Comparison of ENCODE assay signal across 9 cellular contexts in genomic region chr1:6497215-6497866, GRCh38. TPM values are rescaled to one million over a fixed set of nuclear protein-coding genes. Genes with fewer than 3 reads are reported as not detected.
DNase-seq lines count a peak whose midpoint lies in the region; ATAC-seq and TF ChIP-seq lines count a peak whose summit lies in the region.
"Had no signal": no experiment of that assay in that cellular context is flagged by ENCODE, and none has a peak within 500 bp of the region (broad histone marks: within the 10 kb centered on the region; RNA-seq: fewer than 3 reads in every experiment).

No MANE protein-coding gene starts in this region.

- peaks cover 9% of the 10 kb centered on the region for H3K27me3 ChIP-seq in kidney epithelial cell (ENCODE audit: control insufficient read depth, insufficient read depth, low read length)

- no peak for ATAC-seq in HG02884 (IDR thresholded peaks at IDR 0.05; ENCODE audit: unreplicated experiment)

- DNase-seq in AG04449 (ENCODE audit: low read depth, low spot score) (no peak), HFFc6 (peak; percentile 19), T-helper 22 cell (ENCODE audit: low read depth) (peak; percentile 35), cardiac fibroblast (ENCODE audit: low read depth in 2 of 2) (peak; percentile 40 to 58), kidney epithelial cell (ENCODE audit: low read depth) (no peak), putamen (ENCODE audit: low spot score) (no peak)
- DNase-seq in stimulated activated CD4-positive, alpha-beta T cell treated with anti-CD3 and anti-CD28 coated beads, Interleukin-2, amount 100 ng/mL, for 4 hours (ENCODE audit: low read depth), result peak; percentile 27

- no peak for TF ChIP-seq CTCF in AG04449 (IDR thresholded peaks at IDR 0.05; ENCODE audit: insufficient read depth, low read length, missing control alignments)
- no peak for TF ChIP-seq CTCF in HFFc6 (IDR thresholded peaks at IDR 0.05)
- no peak for TF ChIP-seq CTCF in cardiac fibroblast (IDR thresholded peaks at IDR 0.05; ENCODE audit: low read depth, low read length)
- TF ChIP-seq CTCF in kidney epithelial cell (IDR thresholded peaks at IDR 0.05; ENCODE audit: insufficient read depth, low read length, poor library complexity, severe bottlenecking), result no peak

- H3K27ac Mint-ChIP-seq in HFFc6, result no peak overlapping the region

- CTCF ChIA-PET in AG04449 (lab: Yijun Ruan, JAX), result interaction anchor here (0.7 to 8.4 kb wide), 4 partner anchors 7 to 25 kb away, joined by 3 to 96 read pairs (median 15); partner anchors contain the start of gene PLEKHG5

- no peaks in the 10 kb centered on the region for H3K36me3 ChIP-seq in kidney epithelial cell (ENCODE audit: control insufficient read depth, insufficient read depth, low read length)
- H3K36me3 ChIP-seq: neutrophil had no signal

- H3K27me3 Mint-ChIP-seq in HFFc6 (ENCODE audit: insufficient read depth), result peaks cover 11% of the 10 kb centered on the region

- H3K36me3 Mint-ChIP-seq in HFFc6 (ENCODE audit: low read depth), result no peaks in the 10 kb centered on the region

- H3K9me3 Mint-ChIP-seq in HFFc6, result no peaks in the 10 kb centered on the region

- H3K4me3 ChIP-seq in AG04449 (ENCODE audit: low read depth, low read length), result peak overlapping the region; percentile 71
- H3K4me3 ChIP-seq in cardiac fibroblast (replicated peaks in 1 of 2; ENCODE audit: low read depth in 2 of 2, low read length in 2 of 2), result peak overlapping the region; percentile 68 to 73
- H3K4me3 ChIP-seq in kidney epithelial cell (ENCODE audit: low read depth, low read length), result peak overlapping the region; percentile 64

- H3K4me1 Mint-ChIP-seq in HFFc6 (ENCODE audit: low read depth), result peaks cover 8% of the 10 kb centered on the region

- peak overlapping the region; percentile 82 for H3K4me3 Mint-ChIP-seq in HFFc6

- POLR2A ChIA-PET in AG04449 (lab: Yijun Ruan, JAX), result no interaction called here

RNA-seq across cellular contexts. Expression of gene PLEKHG5, which starts 5.9 kb away (rescaled TPM):
- 1 to 10 TPM; 6.4 to 7.2 (median 6.6) TPM for total RNA-seq in HFFc6 (2021; fragmentation: NEBNext Ultra II Directional; extraction: Animal tissue kit (Norgen Biotek cat#: 25700))
- total RNA-seq in kidney epithelial cell, result 24.3 and 26.4 TPM in 2 replicates

RNA-seq across cellular contexts. Expression of gene TNFRSF25, which starts 31.4 kb away (rescaled TPM):
- total RNA-seq in HFFc6 (2021; fragmentation: NEBNext Ultra II Directional; extraction: Animal tissue kit (Norgen Biotek cat#: 25700)), result 1 to 10 TPM; 1.8 to 3.2 (median 2.7) TPM
- total RNA-seq in kidney epithelial cell, result 18.2 and 20.2 TPM in 2 replicates

RNA-seq across cellular contexts. Expression of gene NOL9, which starts 57.0 kb away (rescaled TPM):
- total RNA-seq in HFFc6 (2021; fragmentation: NEBNext Ultra II Directional; extraction: Animal tissue kit (Norgen Biotek cat#: 25700)), result 10 to 100 TPM; 26.4 to 36.4 (median 33.4) TPM
- total RNA-seq in kidney epithelial cell, result 30.3 and 32.5 TPM in 2 replicates

RNA-seq across cellular contexts. Expression of gene TAS1R1, which starts 57.8 kb away (rescaled TPM):
- not detected for total RNA-seq in HFFc6 (2021; fragmentation: NEBNext Ultra II Directional; extraction: Animal tissue kit (Norgen Biotek cat#: 25700))
- not detected in 2 replicates for total RNA-seq in kidney epithelial cell

Comparison
In these comparisons a context has a peak if more than half of its experiments do, and no peak if none do; other contexts are left out.
1. DNase-seq: peak in HFFc6 (single experiment), T-helper 22 cell (single experiment), cardiac fibroblast (2 of 2) and stimulated activated CD4-positive, alpha-beta T cell treated with anti-CD3 and anti-CD28 coated beads, Interleukin-2, amount 100 ng/mL, for 4 hours (single experiment); none in AG04449 (single experiment), kidney epithelial cell (single experiment) and putamen (single experiment).
2. Peak in every context shown above with its lines, with median percentiles within 50 percentile points of each other: H3K4me3 ChIP-seq.